9 cellular contexts compared by ENCODE assay signal in the genomic region with DNA sequence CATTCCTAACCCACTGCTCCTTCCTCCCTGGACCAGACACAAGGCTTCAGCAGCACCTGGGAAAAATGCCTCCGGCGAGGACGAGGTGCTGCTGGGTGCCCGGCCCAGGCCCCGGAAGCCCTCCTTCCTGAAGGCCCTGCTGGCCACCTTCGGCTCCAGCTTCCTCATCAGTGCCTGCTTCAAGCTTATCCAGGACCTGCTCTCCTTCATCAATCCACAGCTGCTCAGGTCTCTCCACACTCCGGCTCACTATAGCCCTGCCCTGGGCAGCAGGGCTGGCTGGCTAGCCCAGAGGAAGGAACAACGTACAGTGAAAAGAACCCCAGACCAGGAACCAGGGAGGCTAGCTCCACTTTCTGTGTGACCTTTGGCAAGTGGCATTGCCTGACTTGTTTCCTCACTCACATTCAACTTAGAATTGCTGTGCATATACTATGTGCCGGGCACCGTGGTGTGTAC. TPM values are rescaled to one million over a fixed set of nuclear protein-coding genes. Genes with fewer than 3 reads are reported as not detected.
DNase-seq lines count a peak whose midpoint lies in the region; ATAC-seq and TF ChIP-seq lines count a peak whose summit lies in the region.
"Had no signal": no experiment of that assay in that cellular context is flagged by ENCODE, and none has a peak within 500 bp of the region (broad histone marks: within the 10 kb centered on the region; RNA-seq: fewer than 3 reads in every experiment).

No MANE protein-coding gene starts in this region.

- no peaks in the 10 kb centered on the region for H3K27me3 Mint-ChIP-seq in Calu3 (ENCODE audit: unreplicated experiment)

- TF ChIP-seq CTCF in Calu3 (IDR thresholded peaks at IDR 0.05; ENCODE audit: unreplicated experiment) = no peak

- no peaks in the 10 kb centered on the region for H3K9me3 Mint-ChIP-seq in Calu3 (ENCODE audit: low read depth, unreplicated experiment)

- CTCF ChIA-PET in Calu3 (lab: Charles Lee) = interaction anchor here (0.6 to 3.2 kb wide), 11 partner anchors 10 to 263 kb away, joined by 3 to 29 read pairs (median 4); no protein-coding TSS in a partner anchor

- BruUV-seq in Calu3 (replicated peaks; lab: Mats Ljungman, UMichigan) = no TSS peak

- ATAC-seq in SK-N-SH treated with all-trans-retinoic acid at 6 μM for 48 hours (peak; percentile 4), Right ventricle myocardium superior (ENCODE audit: poor library complexity) (peak; percentile 35), sciatic nerve (peak; percentile 7), left lobe of liver (no peak), HG02870 (IDR thresholded peaks at IDR 0.05; ENCODE audit: unreplicated experiment) (no peak)

- peaks cover 26% of the 10 kb centered on the region for H3K36me3 Mint-ChIP-seq in Calu3 (ENCODE audit: insufficient read depth, unreplicated experiment)

- H3K4me3 Mint-ChIP-seq in Calu3 (ENCODE audit: low read depth, unreplicated experiment) = peak overlapping the region; percentile 3

- intact Hi-C loops in Calu3 (cut with micrococcal nuclease; ENCODE audit: unreplicated experiment) (loop anchor here (2.0 kb wide), 1 partner anchor 32 kb away; no protein-coding TSS in a partner anchor), Right ventricle myocardium superior (cut with DNase I) (no loop called here), sciatic nerve (cut with DNase I) (no loop called here)

- DNase-seq in Calu3 = no peak
- no peak for DNase-seq in Right ventricle myocardium superior
- no peak for DNase-seq in sciatic nerve (ENCODE audit: low spot score)
- no peak for DNase-seq in NCI-H146 treated with DMSO at 0.1 percent for 48 hours (lab: John Stamatoyannopoulos, UW; ENCODE audit: unreplicated experiment)
- DNase-seq in stimulated activated CD4-positive, alpha-beta T cell treated with anti-CD3 and anti-CD28 coated beads, Interleukin-15, amount 100 ng/mL, for 24 hours = no peak
- no peak for DNase-seq in left lobe of liver (ENCODE audit: low spot score)

- peak overlapping the region; percentile 86 for H3K27ac Mint-ChIP-seq in Calu3 (ENCODE audit: unreplicated experiment)

- peaks cover 42% of the 10 kb centered on the region for H3K4me1 Mint-ChIP-seq in Calu3 (ENCODE audit: low read depth, unreplicated experiment)

TF ChIP-seq in SK-N-SH treated with all-trans-retinoic acid at 6 μM for 48 hours, 23 proteins besides CTCF, POLR2A, EP300 and RAD21:
- no peak for TF ChIP-seq ZNF8 (CRISPR knock-in tag; IDR thresholded peaks at IDR 0.05)
- TF ChIP-seq ISL1 (CRISPR knock-in tag; IDR thresholded peaks at IDR 0.05) = no peak
- no peak for TF ChIP-seq BACH2 (CRISPR knock-in tag; IDR thresholded peaks at IDR 0.05; ENCODE audit: borderline replicate concordance)
- no peak for TF ChIP-seq ARNTL (CRISPR knock-in tag; IDR thresholded peaks at IDR 0.05; ENCODE audit: borderline replicate concordance, low read depth)
- no peak for TF ChIP-seq GLIS3 (CRISPR knock-in tag; IDR thresholded peaks at IDR 0.05)
- TF ChIP-seq, protein P1, sequence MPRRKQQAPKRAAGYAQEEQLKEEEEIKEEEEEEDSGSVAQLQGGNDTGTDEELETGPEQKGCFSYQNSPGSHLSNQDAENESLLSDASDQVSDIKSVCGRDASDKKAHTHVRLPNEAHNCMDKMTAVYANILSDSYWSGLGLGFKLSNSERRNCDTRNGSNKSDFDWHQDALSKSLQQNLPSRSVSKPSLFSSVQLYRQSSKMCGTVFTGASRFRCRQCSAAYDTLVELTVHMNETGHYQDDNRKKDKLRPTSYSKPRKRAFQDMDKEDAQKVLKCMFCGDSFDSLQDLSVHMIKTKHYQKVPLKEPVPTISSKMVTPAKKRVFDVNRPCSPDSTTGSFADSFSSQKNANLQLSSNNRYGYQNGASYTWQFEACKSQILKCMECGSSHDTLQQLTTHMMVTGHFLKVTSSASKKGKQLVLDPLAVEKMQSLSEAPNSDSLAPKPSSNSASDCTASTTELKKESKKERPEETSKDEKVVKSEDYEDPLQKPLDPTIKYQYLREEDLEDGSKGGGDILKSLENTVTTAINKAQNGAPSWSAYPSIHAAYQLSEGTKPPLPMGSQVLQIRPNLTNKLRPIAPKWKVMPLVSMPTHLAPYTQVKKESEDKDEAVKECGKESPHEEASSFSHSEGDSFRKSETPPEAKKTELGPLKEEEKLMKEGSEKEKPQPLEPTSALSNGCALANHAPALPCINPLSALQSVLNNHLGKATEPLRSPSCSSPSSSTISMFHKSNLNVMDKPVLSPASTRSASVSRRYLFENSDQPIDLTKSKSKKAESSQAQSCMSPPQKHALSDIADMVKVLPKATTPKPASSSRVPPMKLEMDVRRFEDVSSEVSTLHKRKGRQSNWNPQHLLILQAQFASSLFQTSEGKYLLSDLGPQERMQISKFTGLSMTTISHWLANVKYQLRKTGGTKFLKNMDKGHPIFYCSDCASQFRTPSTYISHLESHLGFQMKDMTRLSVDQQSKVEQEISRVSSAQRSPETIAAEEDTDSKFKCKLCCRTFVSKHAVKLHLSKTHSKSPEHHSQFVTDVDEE (CRISPR knock-in tag; IDR thresholded peaks at IDR 0.05) = no peak
- no peak for TF ChIP-seq ZFP30 (CRISPR knock-in tag; IDR thresholded peaks at IDR 0.05)

RNA-seq across cellular contexts. Expression of a gene that starts 26.2 kb away (rescaled TPM):
- total RNA-seq in Calu3 (2022) = 88.0 and 125 TPM in 2 replicates
- 0.43 TPM for total RNA-seq in Right ventricle myocardium superior
- total RNA-seq in sciatic nerve = 5.4 TPM
- total RNA-seq in left lobe of liver = 326 TPM
- total RNA-seq: SK-MEL-5 had no signal

RNA-seq across cellular contexts. Expression of a gene that starts 46.8 kb away (rescaled TPM):
- total RNA-seq in Calu3 (2022) (67.2 and 68.5 TPM in 2 replicates), Right ventricle myocardium superior (58.4 TPM), sciatic nerve (106 TPM), left lobe of liver (15.6 TPM)

RNA-seq across cellular contexts. Expression of a gene that starts 58.5 kb away (rescaled TPM):
- total RNA-seq in Calu3 (2022) (152 and 155 TPM in 2 replicates), Right ventricle myocardium superior (58.1 TPM), sciatic nerve (229 TPM), left lobe of liver (43.6 TPM)

Comparison
In these comparisons a context has a peak if more than half of its experiments do, and no peak if none do; other contexts are left out.
1. ATAC-seq: peak in SK-N-SH treated with all-trans-retinoic acid at 6 μM for 48 hours (single experiment), Right ventricle myocardium superior (single experiment) and sciatic nerve (single experiment); none in left lobe of liver (single experiment) and HG02870 (single experiment).
2. RNA of a gene that starts 26.2 kb away (total RNA-seq): 326 TPM in left lobe of liver (single experiment) and 88.0 to 125 TPM in Calu3; 5.4 TPM in sciatic nerve (single experiment) and 0.43 TPM in Right ventricle myocardium superior (single experiment); every median in the first group is over 10 times any median in the second.